1 cellular context compared by ENCODE assay signal in the genomic region with DNA sequence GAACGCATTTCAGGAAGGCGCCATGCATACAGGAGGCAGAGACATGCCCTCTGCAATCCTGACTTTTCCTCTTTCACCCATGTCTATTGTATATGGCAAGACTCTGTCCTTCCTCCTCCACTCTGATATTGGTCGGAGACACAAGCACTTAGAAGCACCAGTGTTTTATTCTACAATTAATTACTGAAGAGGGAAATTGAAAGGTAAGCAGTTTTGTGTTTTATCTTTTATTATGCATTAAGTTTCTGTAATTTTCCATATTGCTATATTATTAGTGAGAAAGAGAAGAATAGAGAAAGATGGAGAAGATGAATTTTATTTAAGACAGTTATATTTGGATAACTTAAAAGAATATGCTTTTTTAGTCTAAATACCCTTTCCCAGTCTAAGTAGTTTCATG.
TF ChIP-seq lines count a peak whose summit lies in the region.

No MANE protein-coding gene starts in this region.

TF ChIP-seq in H1, 55 proteins besides CTCF, POLR2A, EP300 and RAD21:
- no peak for TF ChIP-seq TAF7 (optimal IDR thresholded peaks at IDR 0.05; ENCODE audit: borderline replicate concordance, low read depth, low read length)
- TF ChIP-seq, protein P1, sequence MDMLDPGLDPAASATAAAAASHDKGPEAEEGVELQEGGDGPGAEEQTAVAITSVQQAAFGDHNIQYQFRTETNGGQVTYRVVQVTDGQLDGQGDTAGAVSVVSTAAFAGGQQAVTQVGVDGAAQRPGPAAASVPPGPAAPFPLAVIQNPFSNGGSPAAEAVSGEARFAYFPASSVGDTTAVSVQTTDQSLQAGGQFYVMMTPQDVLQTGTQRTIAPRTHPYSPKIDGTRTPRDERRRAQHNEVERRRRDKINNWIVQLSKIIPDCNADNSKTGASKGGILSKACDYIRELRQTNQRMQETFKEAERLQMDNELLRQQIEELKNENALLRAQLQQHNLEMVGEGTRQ (IDR thresholded peaks at IDR 0.05; ENCODE audit: low read length): no peak
- TF ChIP-seq CEBPB (IDR thresholded peaks at IDR 0.05; ENCODE audit: low read depth, low read length): no peak
- no peak for TF ChIP-seq POLR2AphosphoS5 (IDR thresholded peaks at IDR 0.05; ENCODE audit: low read depth, low read length)
- no peak for TF ChIP-seq NRF1 (IDR thresholded peaks at IDR 0.05; ENCODE audit: low read depth, low read length)
- no peak for TF ChIP-seq HDAC6 (IDR thresholded peaks at IDR 0.05; ENCODE audit: low read depth, low read length)
- TF ChIP-seq HDAC2 (IDR thresholded peaks at IDR 0.05; ENCODE audit: borderline replicate concordance in 1 of 2, low read depth in 2 of 2, low read length in 2 of 2): no peak
- no peak for TF ChIP-seq SUZ12 (IDR thresholded peaks at IDR 0.05; ENCODE audit: low read length)
TF ChIP-seq in H1: peak in this region for 0.
